ENCODE assay signal across 8 cellular contexts in genomic region chr1:27349784-27350672, GRCh38. TPM values are rescaled to one million over a fixed set of nuclear protein-coding genes. Genes with fewer than 3 reads are reported as not detected.
A peak's percentile ranks its signal among the peaks of the same experiment; 100 is the strongest.
DNase-seq lines count a peak whose midpoint lies in the region; ATAC-seq and TF ChIP-seq lines count a peak whose summit lies in the region.

No MANE protein-coding gene starts in this region.

- no peaks in the 10 kb centered on the region for H3F3A ChIP-seq in smooth muscle cell (ENCODE audit: low read depth)

- H3K4me1 ChIP-seq in iPS-20b (ENCODE audit: insufficient read depth, low read length) (peaks cover 5% of the 10 kb centered on the region), smooth muscle cell (ENCODE audit: low read depth) (peaks cover 7% of the 10 kb centered on the region)

- H3K9ac ChIP-seq in iPS-20b (ENCODE audit: low read depth, low read length): peak overlapping the region; percentile 54; the same call in 1 of the 2 replicates
- no peak overlapping the region for H3K9ac ChIP-seq in smooth muscle cell (ENCODE audit: low read depth)

- H2AFZ ChIP-seq in smooth muscle cell (ENCODE audit: low read depth): no peak overlapping the region

- H3K4me3 ChIP-seq in astrocyte of the spinal cord (ENCODE audit: low read depth, low read length) (peak overlapping the region; percentile 24), iPS-20b (ENCODE audit: low read length) (peak overlapping the region; percentile 64), smooth muscle cell (peak overlapping the region; percentile 44)

- DNase-seq in CD1c-positive myeloid dendritic cell (ENCODE audit: extremely low spot score): peak; percentile 66
- DNase-seq in NCI-H1105 (lab: John Stamatoyannopoulos, UW): peak; percentile 78
- peak; percentile 59 for DNase-seq in astrocyte of the spinal cord (ENCODE audit: low read depth, low spot score)
- peak; percentile 44 for DNase-seq in smooth muscle cell (lab: John Stamatoyannopoulos, UW; ENCODE audit: unreplicated experiment)
- no peak for DNase-seq in SKM-1 treated with dmso at 0.1 percent for 144 hours (lab: John Stamatoyannopoulos, UW; ENCODE audit: unreplicated experiment)
- DNase-seq in activated CD4-positive, alpha-beta T cell treated with anti-CD3 and anti-CD28 coated beads, Interleukin-2, amount 50 U/mL, for 48 hours: no peak

- ATAC-seq in GM19463 (IDR thresholded peaks at IDR 0.05; ENCODE audit: unreplicated experiment): no peak

- no peaks in the 10 kb centered on the region for H3K9me3 ChIP-seq in iPS-20b (ENCODE audit: insufficient read depth, low read depth, low read length)
- H3K9me3 ChIP-seq in smooth muscle cell (replicated peaks; ENCODE audit: low read depth): no peaks in the 10 kb centered on the region

- TF ChIP-seq CTCF in astrocyte of the spinal cord (IDR thresholded peaks at IDR 0.05; ENCODE audit: low read depth, low read length) (no peak), smooth muscle cell (IDR thresholded peaks at IDR 0.05; ENCODE audit: borderline replicate concordance, insufficient read depth, poor library complexity, severe bottlenecking) (no peak)

- no peaks in the 10 kb centered on the region for H3K36me3 ChIP-seq in iPS-20b (ENCODE audit: insufficient read depth, low read depth, low read length)
- H3K36me3 ChIP-seq in smooth muscle cell (ENCODE audit: low read depth): no peaks in the 10 kb centered on the region

- H3K27me3 ChIP-seq in iPS-20b (ENCODE audit: insufficient read depth, low read length) (peaks cover 22% of the 10 kb centered on the region), smooth muscle cell (ENCODE audit: low read depth) (no peaks in the 10 kb centered on the region)

- H3K27ac ChIP-seq in iPS-20b (ENCODE audit: low read length) (no peak overlapping the region), smooth muscle cell (ENCODE audit: low read depth) (no peak overlapping the region)

- H4K20me1 ChIP-seq in smooth muscle cell (ENCODE audit: low read depth): no peaks in the 10 kb centered on the region

- no peaks in the 10 kb centered on the region for H3K79me2 ChIP-seq in smooth muscle cell (ENCODE audit: low read depth)

- WGBS in smooth muscle cell (ENCODE audit: low lambda C conversion rate): 11% methylated on average over 72 of the region's 84 CpGs

- in situ Hi-C loops in astrocyte of the spinal cord (cut with HindIII; ENCODE audit: low sequenced_read_pairs): no loop called here

- peak overlapping the region; percentile 78 for H3K4me2 ChIP-seq in smooth muscle cell

RNA-seq across cellular contexts. Expression of gene SYTL1, which starts 8.2 kb away (rescaled TPM):
- 15.2 and 16.5 TPM in 2 replicates for total RNA-seq in smooth muscle cell
- polyA plus RNA-seq in smooth muscle cell: 14.2 and 48.1 TPM in 2 replicates

RNA-seq across cellular contexts. Expression of gene MAP3K6, which starts 16.7 kb away (rescaled TPM):
- total RNA-seq in smooth muscle cell: 9.1 and 14.1 TPM in 2 replicates
- 29.0 and 45.7 TPM in 2 replicates for polyA plus RNA-seq in smooth muscle cell

RNA-seq across cellular contexts. Expression of gene FCN3, which starts 24.6 kb away (rescaled TPM):
- not detected in 2 replicates for total RNA-seq in smooth muscle cell
- polyA plus RNA-seq in smooth muscle cell: 0.69 TPM in 1 of 2 replicates, not detected in the other

RNA-seq across cellular contexts. Expression of gene TMEM222, which starts 28.1 kb away (rescaled TPM):
- 23.6 and 28.0 TPM in 2 replicates for total RNA-seq in smooth muscle cell
- 49.3 and 60.7 TPM in 2 replicates for polyA plus RNA-seq in smooth muscle cell

RNA-seq across cellular contexts. Expression of gene CD164L2, which starts 33.1 kb away (rescaled TPM):
- 0.09 and 0.31 TPM in 2 replicates for total RNA-seq in smooth muscle cell
- 0.45 TPM in 1 of 2 replicates, not detected in the other for polyA plus RNA-seq in smooth muscle cell

Comparison
In these comparisons a context has a peak if more than half of its experiments do, and no peak if none do; other contexts are left out.
1. DNase-seq: peak in CD1c-positive myeloid dendritic cell (single experiment), NCI-H1105 (single experiment), astrocyte of the spinal cord (single experiment) and smooth muscle cell (single experiment); none in SKM-1 treated with dmso at 0.1 percent for 144 hours (single experiment) and activated CD4-positive, alpha-beta T cell treated with anti-CD3 and anti-CD28 coated beads, Interleukin-2, amount 50 U/mL, for 48 hours (0 of 2).
2. Peak in every context shown above with its lines, with median percentiles within 50 percentile points of each other: H3K4me3 ChIP-seq.